Comparison of ENCODE assay signal across 7 cellular contexts in the genomic region with DNA sequence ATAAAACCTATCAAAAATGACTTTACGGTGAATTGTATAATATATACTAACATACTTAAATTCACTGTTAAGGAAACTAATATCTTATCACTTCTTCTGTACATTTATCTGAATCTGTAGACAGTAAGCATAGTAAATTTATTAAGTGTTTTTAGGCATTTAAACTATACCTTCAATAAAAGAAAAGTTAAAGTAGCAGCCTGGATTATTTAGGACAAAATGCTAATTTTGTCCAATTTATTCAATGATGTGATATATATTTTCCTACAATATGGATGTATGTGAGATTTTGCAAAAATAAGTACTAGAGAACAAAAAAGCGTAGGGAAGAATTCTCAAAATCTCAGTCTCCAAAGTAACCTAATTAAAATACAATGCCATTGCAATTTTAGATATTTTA.
"Had no signal": no experiment of that assay in that cellular context is flagged by ENCODE, and none has a peak within 500 bp of the region (broad histone marks: within the 10 kb centered on the region; RNA-seq: fewer than 3 reads in every experiment).

No MANE protein-coding gene starts in this region.

- H3K27ac ChIP-seq: HL-60, KMS-11 had no signal

- H3K4me2 ChIP-seq: KMS-11 had no signal

- FAIRE-seq: HepG2, HTR-8/SVneo had no signal

- ATAC-seq: HepG2 had no signal

- DNase-seq: IMR-90, KBM-7, KG1 had no signal

- H3K9ac ChIP-seq: KMS-11 had no signal
